ENCODE assay signal across 24 cellular contexts in the genomic region with DNA sequence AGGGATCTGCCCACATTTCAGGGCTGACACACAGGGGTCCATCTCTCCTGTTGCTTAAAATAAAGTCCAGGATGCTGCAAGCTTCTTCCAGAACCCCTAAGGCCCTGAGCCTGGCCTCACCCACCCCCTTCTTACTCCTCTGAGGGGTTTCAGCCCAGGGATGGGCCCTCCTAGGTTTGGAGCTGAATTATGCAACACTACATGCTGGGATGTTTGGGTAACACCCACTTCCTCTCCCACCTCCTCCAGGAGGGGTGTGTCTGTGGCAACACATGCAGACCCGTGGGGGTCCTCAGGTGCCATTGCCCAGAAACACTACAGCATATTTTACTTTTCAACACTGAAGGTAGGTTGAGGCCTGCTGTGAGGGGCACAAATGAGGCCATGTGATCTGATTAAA.
"Had no signal": no experiment of that assay in that cellular context is flagged by ENCODE, and none has a peak within 500 bp of the region (broad histone marks: within the 10 kb centered on the region; RNA-seq: fewer than 3 reads in every experiment).

No MANE protein-coding gene starts in this region.

- H3K4me3 ChIP-seq: dorsolateral prefrontal cortex, gastrocnemius medialis, lower lobe of right lung, prostate gland, right atrium auricular region, smooth muscle cell, testis, tibial nerve, upper lobe of left lung had no signal

- H3K27me3 ChIP-seq: right atrium auricular region, testis, upper lobe of left lung had no signal

- H3K4me2 ChIP-seq: smooth muscle cell had no signal

- H3K4me1 ChIP-seq: prostate gland, testis had no signal

- DNase-seq: dorsolateral prefrontal cortex; effector CD4-positive, alpha-beta T cell; gastrocnemius medialis; head of caudate nucleus; left cardiac atrium; left ventricle myocardium superior; lower lobe of right lung; naive thymus-derived CD8-positive, alpha-beta T cell; nephron progenitor cell; nucleus accumbens; stimulated activated CD4-positive, alpha-beta T cell treated with anti-CD3 and anti-CD28 coated beads, Interleukin-2, amount 100 ng/mL, for 24 hours; stimulated activated CD4-positive, alpha-beta T cell treated with anti-CD3 and anti-CD28 coated beads, Interleukin-4, amount 100 ng/mL, for 24 hours; stimulated activated naive CD8-positive, alpha-beta T cell treated with anti-CD3 and anti-CD28 coated beads, Interleukin-15, Interleukin-2, amounts not matched to agents 100 U/mL and 50 U/mL, for 24 hours; substantia nigra; testis; upper lobe of left lung had no signal

- H3K9me3 ChIP-seq: gastrocnemius medialis, lower lobe of right lung, prostate gland, right atrium auricular region, testis, tibial nerve, upper lobe of left lung had no signal

- H3K36me3 ChIP-seq: gastrocnemius medialis, prostate gland had no signal

- FAIRE-seq: colon, urothelium cell line had no signal

- ATAC-seq: gastrocnemius medialis; left cardiac atrium; left ventricle myocardium superior; lower lobe of right lung; naive thymus-derived CD8-positive, alpha-beta T cell; sciatic nerve; stimulated activated effector memory CD8-positive, alpha-beta T cell treated with anti-CD3 and anti-CD28 coated beads, Interleukin-12 subunit alpha, Interleukin-12 subunit beta, amount 100 ng/mL, for 72 hours; stimulated activated naive CD8-positive, alpha-beta T cell treated with anti-CD3 and anti-CD28 coated beads, Interleukin-15, Interleukin-2, amounts not matched to agents 100 U/mL and 50 U/mL, for 24 hours had no signal

- H3K27ac ChIP-seq: dorsolateral prefrontal cortex, gastrocnemius medialis, lower lobe of right lung, prostate gland, right atrium auricular region, testis, upper lobe of left lung had no signal
